In genomic region chr22:20044495-20045151, GRCh38 we compare ENCODE assay signal across 22 cellular contexts. TPM values are rescaled to one million over a fixed set of nuclear protein-coding genes. Genes with fewer than 3 reads are reported as not detected.
DNase-seq lines count a peak whose midpoint lies in the region; ATAC-seq, FAIRE-seq and TF ChIP-seq lines count a peak whose summit lies in the region.
"Had no signal": no experiment of that assay in that cellular context is flagged by ENCODE, and none has a peak within 500 bp of the region (broad histone marks: within the 10 kb centered on the region; RNA-seq: fewer than 3 reads in every experiment).

No MANE protein-coding gene starts in this region.

- TF ChIP-seq RAD21 in K562 (CRISPR knock-in tag; conservative IDR thresholded peaks at IDR 0.05 in 1 of 2, IDR thresholded peaks at IDR 0.05 in 1 of 2) = no peak

- in situ Hi-C loops in K562 (cut with MboI) = no loop called here

- DNase-seq in activated naive CD4-positive, alpha-beta T cell treated with anti-CD3 and anti-CD28 coated beads, Interleukin-2, amount 10 ng/mL, durations not matched to agents 7 days and 5 days = no peak
- no peak for DNase-seq in activated naive CD4-positive, alpha-beta T cell treated with anti-CD3 and anti-CD28 coated beads, Interleukin-2, amount 50 U/mL, for 16 hours
- DNase-seq in K562 (ENCODE audit: extremely low read depth in 1 of 4, low spot score in 3 of 4) = no peak
- DNase-seq in myocyte (ENCODE audit: low read depth) = peak; percentile 22
- no peak for DNase-seq in stimulated activated effector memory CD8-positive, alpha-beta T cell treated with anti-CD3 and anti-CD28 coated beads, Interleukin-12 subunit alpha, Interleukin-12 subunit beta, amount 100 ng/mL, for 72 hours (ENCODE audit: low spot score in 2 of 2)
- DNase-seq in activated CD8-positive, alpha-beta memory T cell treated with anti-CD3 and anti-CD28 coated beads, Interleukin-2, amount 50 U/mL, for 48 hours = no peak
- DNase-seq: Caco-2; CD4-positive, CD25-positive, alpha-beta regulatory T cell; DND-41; MG63; NCI-H1417; NCI-H1694 treated with DMSO at 0.1 percent for 48 hours; NCI-H2081 treated with DMSO at 0.1 percent for 48 hours; NCI-H446; NCI-H69; SJCRH30 had no signal

- H3K36me3 Mint-ChIP-seq in activated naive CD4-positive, alpha-beta T cell treated with anti-CD3 and anti-CD28 coated beads, Interleukin-2, amount 10 ng/mL, durations not matched to agents 7 days and 5 days = peaks cover 41% of the 10 kb centered on the region
- peaks cover 64% of the 10 kb centered on the region for H3K36me3 Mint-ChIP-seq in stimulated activated effector memory CD8-positive, alpha-beta T cell treated with anti-CD3 and anti-CD28 coated beads, Interleukin-12 subunit alpha, Interleukin-12 subunit beta, amount 100 ng/mL, for 72 hours

- no peaks in the 10 kb centered on the region; the same call in 1 of the 2 replicates for H4K20me1 ChIP-seq in K562 (replicated peaks; ENCODE audit: control insufficient read depth, insufficient read depth, low read length)

- no peak overlapping the region for H3K4me3 Mint-ChIP-seq in activated naive CD4-positive, alpha-beta T cell treated with anti-CD3 and anti-CD28 coated beads, Interleukin-2, amount 10 ng/mL, durations not matched to agents 7 days and 5 days
- H3K4me3 Mint-ChIP-seq in stimulated activated effector memory CD8-positive, alpha-beta T cell treated with anti-CD3 and anti-CD28 coated beads, Interleukin-12 subunit alpha, Interleukin-12 subunit beta, amount 100 ng/mL, for 72 hours = no peak overlapping the region
- H3K4me3 Mint-ChIP-seq: CD4-positive, CD25-positive, alpha-beta regulatory T cell; GM23338 had no signal

- WGBS in K562 (ENCODE audit: insufficient coverage, low coverage, missing lambda C conversion rate) = 84% methylated on average over 10 of the region's 10 CpGs

- CTCF ChIA-PET in activated naive CD4-positive, alpha-beta T cell treated with anti-CD3 and anti-CD28 coated beads, Interleukin-2, amount 10 ng/mL, durations not matched to agents 7 days and 5 days (lab: Charles Lee) = no interaction called here
- CTCF ChIA-PET in K562 (lab: Yijun Ruan, JAX; ENCODE audit: low intra/inter-chr PET ratio) = no interaction called here

- intact Hi-C loops in K562 (cut with micrococcal nuclease) = no loop called here

- TF ChIP-seq EP300 in K562 (IDR thresholded peaks at IDR 0.05; ENCODE audit: low read length) = no peak

- H3K9me3 Mint-ChIP-seq in activated naive CD4-positive, alpha-beta T cell treated with anti-CD3 and anti-CD28 coated beads, Interleukin-2, amount 10 ng/mL, durations not matched to agents 7 days and 5 days = peaks cover 15% of the 10 kb centered on the region
- H3K9me3 Mint-ChIP-seq in stimulated activated effector memory CD8-positive, alpha-beta T cell treated with anti-CD3 and anti-CD28 coated beads, Interleukin-12 subunit alpha, Interleukin-12 subunit beta, amount 100 ng/mL, for 72 hours = no peaks in the 10 kb centered on the region

- POLR2A ChIA-PET in K562 (lab: Yijun Ruan, JAX) = interaction anchor here (0.7 to 4.3 kb wide), 9 partner anchors 9 to 523 kb away, joined by 3 to 26 read pairs (median 4); no protein-coding TSS in a partner anchor

- H3K27me3 ChIP-seq in K562 (ENCODE audit: control insufficient read depth in 2 of 2, insufficient read depth in 2 of 2, low read length in 2 of 2) = no peaks in the 10 kb centered on the region
- H3K27me3 ChIP-seq: MG63, SJCRH30 had no signal

- H3K4me1 Mint-ChIP-seq in activated naive CD4-positive, alpha-beta T cell treated with anti-CD3 and anti-CD28 coated beads, Interleukin-2, amount 10 ng/mL, durations not matched to agents 7 days and 5 days = no peaks in the 10 kb centered on the region
- no peaks in the 10 kb centered on the region for H3K4me1 Mint-ChIP-seq in stimulated activated effector memory CD8-positive, alpha-beta T cell treated with anti-CD3 and anti-CD28 coated beads, Interleukin-12 subunit alpha, Interleukin-12 subunit beta, amount 100 ng/mL, for 72 hours
- H3K4me1 Mint-ChIP-seq: GM23338 had no signal

- H3K27ac Mint-ChIP-seq in activated naive CD4-positive, alpha-beta T cell treated with anti-CD3 and anti-CD28 coated beads, Interleukin-2, amount 10 ng/mL, durations not matched to agents 7 days and 5 days = peak overlapping the region; percentile 4
- peak overlapping the region; percentile 61 for H3K27ac Mint-ChIP-seq in stimulated activated effector memory CD8-positive, alpha-beta T cell treated with anti-CD3 and anti-CD28 coated beads, Interleukin-12 subunit alpha, Interleukin-12 subunit beta, amount 100 ng/mL, for 72 hours
- H3K27ac Mint-ChIP-seq: GM23338 had no signal

- ATAC-seq in K562 = no peak
- no peak for ATAC-seq in stimulated activated effector memory CD8-positive, alpha-beta T cell treated with anti-CD3 and anti-CD28 coated beads, Interleukin-12 subunit alpha, Interleukin-12 subunit beta, amount 100 ng/mL, for 72 hours
- no peak for ATAC-seq in GM18858 (IDR thresholded peaks at IDR 0.05; ENCODE audit: unreplicated experiment)
- ATAC-seq: GM23338, Panc1 had no signal

- BruUV-seq in K562 (replicated peaks; lab: Mats Ljungman, UMichigan) = no TSS peak

- no peak overlapping the region for H3K27ac ChIP-seq in K562 (ENCODE audit: extremely low read depth, low read depth, low read length)
- H3K27ac ChIP-seq: SJCRH30 had no signal

- H3K9ac ChIP-seq in K562 (ENCODE audit: insufficient read depth in 1 of 2, low read depth in 2 of 2, low read length in 2 of 2) = peak overlapping the region in 1 of 2 experiments; percentile 65; a peak in 2 of 4 replicates

- TF ChIP-seq POLR2A in K562 (conservative IDR thresholded peaks at IDR 0.05) = no peak

- H3K4me3 ChIP-seq in K562 = no peak overlapping the region
- H3K4me3 ChIP-seq: GM23338, HAP-1, MG63, SJCRH30 had no signal

- peaks cover 13% of the 10 kb centered on the region for H3K9me3 ChIP-seq in K562 (replicated peaks; ENCODE audit: control insufficient read depth, insufficient read depth, low read depth, low read length)
- H3K9me3 ChIP-seq: HAP-1, MG63 had no signal

- H3K9me1 ChIP-seq in K562 (ENCODE audit: control insufficient read depth, insufficient read depth, low read length) = no peaks in the 10 kb centered on the region

- peaks cover 3% of the 10 kb centered on the region; the same call in 1 of the 3 replicates for H3K79me2 ChIP-seq in K562 (ENCODE audit: control insufficient read depth, insufficient read depth, low read length)

- TF ChIP-seq CTCF in K562 (IDR thresholded peaks at IDR 0.05 in 2 of 3, conservative IDR thresholded peaks at IDR 0.05 in 1 of 3; ENCODE audit: insufficient read depth in 2 of 3, low read depth in 1 of 3, low read length in 3 of 3) = no peak

- peaks cover 0 to 7% of the 10 kb centered on the region in 2 experiments; a peak in 1 of 5 replicates for H3K4me1 ChIP-seq in K562 (replicated peaks in 1 of 2; ENCODE audit: control insufficient read depth in 2 of 2, insufficient read depth in 2 of 2, low read length in 2 of 2)
- H3K4me1 ChIP-seq: Caco-2, HAP-1, SJCRH30 had no signal

- no peak overlapping the region for H3K4me2 ChIP-seq in K562 (ENCODE audit: insufficient read depth, low read length)
- H3K4me2 ChIP-seq: GM23338 had no signal

- H3K27me3 Mint-ChIP-seq in activated naive CD4-positive, alpha-beta T cell treated with anti-CD3 and anti-CD28 coated beads, Interleukin-2, amount 10 ng/mL, durations not matched to agents 7 days and 5 days = no peaks in the 10 kb centered on the region
- H3K27me3 Mint-ChIP-seq: CD4-positive, CD25-positive, alpha-beta regulatory T cell had no signal

- no peak overlapping the region for H2AFZ ChIP-seq in K562 (ENCODE audit: low read depth, low read length)
- H2AFZ ChIP-seq: GM23338 had no signal

- peaks cover 81% of the 10 kb centered on the region for H3K36me3 ChIP-seq in K562 (ENCODE audit: control insufficient read depth, insufficient read depth, low read length)
- H3K36me3 ChIP-seq: SJCRH30 had no signal

- no peak for FAIRE-seq in K562 (lab: Jason Lieb, UNC)
- FAIRE-seq: A204.1, GM12891 had no signal

RNA-seq across cellular contexts. Expression of gene TANGO2, which starts 23.7 kb away (rescaled TPM):
- 160 and 395 TPM in 2 replicates for total RNA-seq in K562 (2011; cell fraction: chromatin; rRNA removed; ENCODE audit: low replicate concordance)
- 227 and 229 TPM in 2 replicates for total RNA-seq in K562 (2011; cell fraction: nucleolus; rRNA removed)
- 196 and 211 TPM in 2 replicates for total RNA-seq in K562 (2011; cell fraction: nucleoplasm; rRNA removed)
- total RNA-seq in K562 (2014; rRNA removed) = 70.1 and 95.8 TPM in 2 replicates
- total RNA-seq in K562 (2014; rRNA removed; fragmentation: Illumina TruSeq; extraction: Trizol) = 36.1 and 45.9 TPM in 2 replicates
- total RNA-seq in K562 (2015; rRNA removed; fragmentation: Illumina TruSeq; extraction: Trizol) = 55.8 and 57.2 TPM in 2 replicates
- total RNA-seq in K562 (2021) = 94.1 and 97.3 TPM in 2 replicates
- polyA plus RNA-seq in K562 (2011; rRNA removed) = 94.9 and 115 TPM in 2 replicates
- polyA plus RNA-seq in K562 (2011; cell fraction: cytosol; rRNA removed) = 157 and 209 TPM in 2 replicates
- polyA plus RNA-seq in K562 (2011; cell fraction: nucleus; rRNA removed) = 157 and 195 TPM in 2 replicates
- 68.2 and 73.0 TPM in 2 replicates for polyA plus RNA-seq in K562 (2012)
- 88.3 and 89.4 TPM in 2 replicates for polyA plus RNA-seq in K562 (2014; fragmentation: Illumina TruSeq; extraction: Trizol)
- 10 to 100 TPM; 15.5 to 17.5 TPM for polyA plus RNA-seq in K562 (2014; fragmentation: Nextera tagmentation; extraction: Ambion mirVana)
- 89.6 and 92.5 TPM in 2 replicates for polyA plus RNA-seq in K562 (2014; rRNA removed)
- polyA minus RNA-seq in K562 (2011; rRNA and poly(A)+ RNA removed) = 130 and 186 TPM in 2 replicates
- 73.2 and 76.1 TPM in 2 replicates for polyA minus RNA-seq in K562 (2011; cell fraction: cytosol; rRNA and poly(A)+ RNA removed)
- 63.1 and 85.0 TPM in 2 replicates for polyA minus RNA-seq in K562 (2011; cell fraction: nucleus; rRNA and poly(A)+ RNA removed)
- 39.0 and 43.4 TPM in 2 replicates for total RNA-seq in myocyte
- 51.4 TPM for polyA plus RNA-seq in myocyte (2012)

RNA-seq across cellular contexts. Expression of gene ARVCF, which starts 28.0 kb away (rescaled TPM):
- total RNA-seq in K562 (2011; cell fraction: chromatin; rRNA removed; ENCODE audit: low replicate concordance) = 114 and 328 TPM in 2 replicates
- total RNA-seq in K562 (2011; cell fraction: nucleolus; rRNA removed) = 214 and 270 TPM in 2 replicates
- 106 and 131 TPM in 2 replicates for total RNA-seq in K562 (2011; cell fraction: nucleoplasm; rRNA removed)
- total RNA-seq in K562 (2014; rRNA removed) (49.3 and 54.2 TPM in 2 replicates), K562 (2014; rRNA removed; fragmentation: Illumina TruSeq; extraction: Trizol) (2.2 and 4.5 TPM in 2 replicates), K562 (2015; rRNA removed; fragmentation: Illumina TruSeq; extraction: Trizol) (13.3 and 15.6 TPM in 2 replicates), K562 (2021) (46.5 and 50.6 TPM in 2 replicates), myocyte (26.2 and 37.7 TPM in 2 replicates)
- polyA plus RNA-seq in K562 (2011; rRNA removed) (35.2 and 71.6 TPM in 2 replicates), K562 (2014; fragmentation: Illumina TruSeq; extraction: Trizol) (8.0 and 15.9 TPM in 2 replicates), K562 (2014; fragmentation: Nextera tagmentation; extraction: Ambion mirVana) (under 1 TPM; 0.03 to 0.17 TPM), K562 (2014; rRNA removed) (42.5 and 97.4 TPM in 2 replicates)
- 134 and 673 TPM in 2 replicates for polyA plus RNA-seq in K562 (2011; cell fraction: cytosol; rRNA removed)
- polyA plus RNA-seq in K562 (2011; cell fraction: nucleus; rRNA removed) = 407 and 424 TPM in 2 replicates
- polyA plus RNA-seq in K562 (2012) = 30.0 and 31.2 TPM in 2 replicates
- polyA minus RNA-seq in K562 (2011; rRNA and poly(A)+ RNA removed) = 15.1 and 15.6 TPM in 2 replicates
- 24.6 and 52.4 TPM in 2 replicates for polyA minus RNA-seq in K562 (2011; cell fraction: cytosol; rRNA and poly(A)+ RNA removed)
- polyA minus RNA-seq in K562 (2011; cell fraction: nucleus; rRNA and poly(A)+ RNA removed) = 96.8 and 145 TPM in 2 replicates
- polyA plus RNA-seq in myocyte (2012) = 23.7 TPM

RNA-seq across cellular contexts. Expression of gene DGCR8, which starts 35.4 kb away (rescaled TPM):
- total RNA-seq in K562 (2011; cell fraction: chromatin; rRNA removed; ENCODE audit: low replicate concordance) = 638 and 1,105 TPM in 2 replicates
- total RNA-seq in K562 (2011; cell fraction: nucleolus; rRNA removed) = 550 and 577 TPM in 2 replicates
- total RNA-seq in K562 (2011; cell fraction: nucleoplasm; rRNA removed) = 502 and 511 TPM in 2 replicates
- total RNA-seq in K562 (2014; rRNA removed) (107 and 108 TPM in 2 replicates), K562 (2014; rRNA removed; fragmentation: Illumina TruSeq; extraction: Trizol) (43.7 and 49.4 TPM in 2 replicates), K562 (2015; rRNA removed; fragmentation: Illumina TruSeq; extraction: Trizol) (80.1 and 81.2 TPM in 2 replicates), K562 (2021) (116 and 119 TPM in 2 replicates), myocyte (21.1 and 22.4 TPM in 2 replicates)
- polyA plus RNA-seq in K562 (2011; rRNA removed) (81.8 and 155 TPM in 2 replicates), K562 (2014; fragmentation: Illumina TruSeq; extraction: Trizol) (70.4 and 75.0 TPM in 2 replicates), K562 (2014; fragmentation: Nextera tagmentation; extraction: Ambion mirVana) (1 to 10 TPM; 5.9 to 7.7 TPM), K562 (2014; rRNA removed) (135 and 144 TPM in 2 replicates)
- polyA plus RNA-seq in K562 (2011; cell fraction: cytosol; rRNA removed) = 51.2 and 92.7 TPM in 2 replicates
- 1,167 and 1,418 TPM in 2 replicates for polyA plus RNA-seq in K562 (2011; cell fraction: nucleus; rRNA removed)
- 76.7 and 85.3 TPM in 2 replicates for polyA plus RNA-seq in K562 (2012)
- 62.1 and 82.0 TPM in 2 replicates for polyA minus RNA-seq in K562 (2011; rRNA and poly(A)+ RNA removed)
- 35.2 and 46.4 TPM in 2 replicates for polyA minus RNA-seq in K562 (2011; cell fraction: cytosol; rRNA and poly(A)+ RNA removed)
- polyA minus RNA-seq in K562 (2011; cell fraction: nucleus; rRNA and poly(A)+ RNA removed) = 210 and 349 TPM in 2 replicates
- 26.6 TPM for polyA plus RNA-seq in myocyte (2012)
